8 cellular contexts compared by ENCODE assay signal in the genomic region with DNA sequence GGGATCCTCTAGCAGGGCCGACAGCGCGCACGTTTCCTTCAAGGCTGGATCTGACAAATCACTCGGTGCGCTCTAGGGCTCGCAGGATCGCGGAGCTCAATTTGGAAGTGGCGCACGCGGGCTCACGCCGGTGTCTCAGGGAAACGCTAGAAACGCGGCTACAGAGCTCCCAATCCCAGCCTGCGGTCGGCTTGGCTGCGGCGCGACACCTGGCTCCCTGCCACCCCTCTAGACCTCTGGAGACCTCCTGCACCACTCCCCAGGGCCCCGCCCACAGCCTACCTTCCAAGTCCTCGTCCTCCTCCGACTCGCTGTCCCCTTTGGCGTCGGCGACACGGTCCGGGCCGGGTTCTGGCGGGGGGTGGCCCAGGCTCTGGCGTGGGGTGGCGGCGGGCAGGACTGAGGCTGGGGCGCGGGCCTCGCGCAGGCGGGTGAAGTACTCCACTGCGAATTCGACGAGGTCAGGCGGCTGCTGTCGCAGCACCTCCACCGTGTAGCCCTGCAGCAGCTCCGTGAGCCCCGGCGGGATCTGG. TPM values are rescaled to one million over a fixed set of nuclear protein-coding genes. Genes with fewer than 3 reads are reported as not detected.
DNase-seq lines count a peak whose midpoint lies in the region; FAIRE-seq and TF ChIP-seq lines count a peak whose summit lies in the region.

No MANE protein-coding gene starts in this region.

- H3K27ac ChIP-seq in adipose tissue (ENCODE audit: low read depth, low read length) (peak overlapping the region; percentile 65), ovary (peak overlapping the region; percentile 81 to 84), tibial nerve (peak overlapping the region; percentile 91 to 98 (median 95))

- 0% methylated on average over 50 of the region's 50 CpGs for WGBS in adipose tissue, 3 donors
- WGBS in ovary, 3 donors: 0 to 1% (median 0%) methylated on average over 36 to 50 of the region's 50 CpGs
- 1% methylated on average over 24 to 46 of the region's 50 CpGs for WGBS in tibial nerve, 2 donors

- no peak for FAIRE-seq in H54 (lab: Jason Lieb, UNC)

- H3K4me1 ChIP-seq in ovary (ENCODE audit: insufficient read depth) (peaks cover 7% of the 10 kb centered on the region), tibial nerve (peaks cover 0 to 30% (median 19%) of the 10 kb centered on the region in 4 donors)

- H3K4me3 ChIP-seq in ovary: peak overlapping the region; percentile 92
- H3K4me3 ChIP-seq in tibial nerve: peak overlapping the region; percentile 78 to 96 (median 88)

- H3K36me3 ChIP-seq in ovary (no peaks in the 10 kb centered on the region), tibial nerve (no peaks in the 10 kb centered on the region)

- peak; percentile 42; the same call in 1 of the 2 replicates for TF ChIP-seq POLR2A in H54 (IDR thresholded peaks at IDR 0.05; ENCODE audit: low read depth, low read length)
- TF ChIP-seq POLR2A in ovary (IDR thresholded peaks at IDR 0.05): no peak
- TF ChIP-seq POLR2A in tibial nerve (IDR thresholded peaks at IDR 0.05): no peak

- DNase-seq in DMS79 (lab: John Stamatoyannopoulos, UW) (peak; percentile 38), H54 (ENCODE audit: insufficient read length, low spot score) (peak; percentile 59), LoVo (ENCODE audit: low spot score) (peak; percentile 89), SW480 (ENCODE audit: low spot score) (peak; percentile 88), cardiac septum (ENCODE audit: low spot score) (peak; percentile 88), ovary (peak; percentile 66 to 85 (median 79)), tibial nerve (ENCODE audit: low spot score in 2 of 2) (peak; percentile 36 to 46)

- TF ChIP-seq EP300 in ovary (IDR thresholded peaks at IDR 0.05) (no peak), tibial nerve (IDR thresholded peaks at IDR 0.05) (no peak)

- H3K9me3 ChIP-seq in ovary: no peaks in the 10 kb centered on the region
- no peaks in the 10 kb centered on the region for H3K9me3 ChIP-seq in tibial nerve

- H3K27me3 ChIP-seq in ovary (no peaks in the 10 kb centered on the region), tibial nerve (no peaks in the 10 kb centered on the region)

- TF ChIP-seq CTCF in ovary (IDR thresholded peaks at IDR 0.05) (no peak), tibial nerve (IDR thresholded peaks at IDR 0.05) (no peak)

- intact Hi-C loops in cardiac septum (cut with DNase I): loop anchor here (2.0 to 5.0 kb wide), 4 partner anchors 50 to 160 kb away; partner anchors contain the start of genes ARIH2, NCKIPSD and SLC25A20
- intact Hi-C loops in ovary (cut with DNase I): loop anchor here in 1 of 4 donors (5.0 kb wide), 1 partner anchor 105 kb away; no protein-coding TSS in a partner anchor

RNA-seq across cellular contexts. Expression of gene PRKAR2A, which starts 0.6 kb away (rescaled TPM):
- 10 to 100 TPM in 2 of 3 donors, 1 to 10 TPM in 1; 7.3 to 16.8 (median 11.2) TPM for polyA plus RNA-seq in adipose tissue
- total RNA-seq in cardiac septum: 48.1 TPM
- total RNA-seq in ovary: 10 to 100 TPM; 18.6 to 52.6 (median 46.3) TPM
- 10 to 100 TPM in 1 of 2 donors, 1 to 10 TPM in 1; 9.4 to 41.2 TPM for polyA plus RNA-seq in ovary
- 10 to 100 TPM; 26.9 to 37.5 (median 32.4) TPM for total RNA-seq in tibial nerve

RNA-seq across cellular contexts. Expression of gene SLC25A20, which starts 51.6 kb away (rescaled TPM):
- polyA plus RNA-seq in adipose tissue (10 to 100 TPM; 18.9 to 31.6 (median 22.9) TPM), ovary (10 to 100 TPM; 12.1 to 37.6 TPM)
- total RNA-seq in cardiac septum (36.7 TPM), ovary (10 to 100 TPM in 4 of 7 donors, 1 to 10 TPM in 3; 5.6 to 12.3 (median 10.1) TPM), tibial nerve (10 to 100 TPM; 19.6 to 39.3 (median 22.1) TPM)

Comparison
In these comparisons a context has a peak if more than half of its experiments do, and no peak if none do; other contexts are left out.
1. Peak in every context shown above with its lines: DNase-seq, H3K4me3 ChIP-seq and H3K27ac ChIP-seq.
2. DNase-seq: peak in every context shown above with its lines; median percentile 89 in LoVo; 88 in SW480; 88 in cardiac septum; 79 in ovary; 59 in H54; 41 in tibial nerve; 38 in DMS79.